In genomic region chr6:15775076-15775634, GRCh38 we compare ENCODE assay signal across 16 cellular contexts.
DNase-seq lines count a peak whose midpoint lies in the region; ATAC-seq and FAIRE-seq lines count a peak whose summit lies in the region.
"Had no signal": no experiment of that assay in that cellular context is flagged by ENCODE, and none has a peak within 500 bp of the region (broad histone marks: within the 10 kb centered on the region; RNA-seq: fewer than 3 reads in every experiment).

No MANE protein-coding gene starts in this region.

- no peak for ATAC-seq in activated naive CD8-positive, alpha-beta T cell treated with anti-CD3 and anti-CD28 coated beads, Interleukin-2, amount 50 U/mL, for 24 hours
- ATAC-seq in HG03432 (IDR thresholded peaks at IDR 0.05; ENCODE audit: unreplicated experiment) = no peak
- ATAC-seq: CD8-positive, alpha-beta T cell; GM23338 had no signal

- peak overlapping the region; percentile 88 for H3K27ac Mint-ChIP-seq in activated CD4-positive, alpha-beta T cell treated with anti-CD3 and anti-CD28 coated beads, Interleukin-2, amount 10 ng/mL, durations not matched to agents 24 days and 14 days
- peak overlapping the region; percentile 79 for H3K27ac Mint-ChIP-seq in activated naive CD8-positive, alpha-beta T cell
- no peak overlapping the region for H3K27ac Mint-ChIP-seq in activated naive CD8-positive, alpha-beta T cell treated with anti-CD3 and anti-CD28 coated beads, Interleukin-2, amount 50 U/mL, for 24 hours
- peak overlapping the region; percentile 96 for H3K27ac Mint-ChIP-seq in activated T-helper 2 cell treated with anti-CD3 and anti-CD28 coated beads, Interferon-gamma antibody, Interleukin-2, Interleukin-4, amounts not matched to agents 10 μg/mL and 5 μg/mL and 100 μg/mL, durations not matched to agents 14 hours and 24 hours and 36 hours
- H3K27ac Mint-ChIP-seq: B cell; CD8-positive, alpha-beta T cell; GM23338 had no signal

- H3K27me3 Mint-ChIP-seq in activated CD4-positive, alpha-beta T cell treated with anti-CD3 and anti-CD28 coated beads, Interleukin-2, amount 10 ng/mL, durations not matched to agents 24 days and 14 days = no peaks in the 10 kb centered on the region
- H3K27me3 Mint-ChIP-seq in activated naive CD8-positive, alpha-beta T cell = no peaks in the 10 kb centered on the region
- H3K27me3 Mint-ChIP-seq in activated naive CD8-positive, alpha-beta T cell treated with anti-CD3 and anti-CD28 coated beads, Interleukin-2, amount 50 U/mL, for 24 hours = peaks cover 6% of the 10 kb centered on the region
- no peaks in the 10 kb centered on the region for H3K27me3 Mint-ChIP-seq in activated T-helper 2 cell treated with anti-CD3 and anti-CD28 coated beads, Interferon-gamma antibody, Interleukin-2, Interleukin-4, amounts not matched to agents 10 μg/mL and 5 μg/mL and 100 μg/mL, durations not matched to agents 14 hours and 24 hours and 36 hours (ENCODE audit: low read depth)

- no peaks in the 10 kb centered on the region for H3K36me3 Mint-ChIP-seq in activated CD4-positive, alpha-beta T cell treated with anti-CD3 and anti-CD28 coated beads, Interleukin-2, amount 10 ng/mL, durations not matched to agents 24 days and 14 days (ENCODE audit: low read depth)
- H3K36me3 Mint-ChIP-seq in activated naive CD8-positive, alpha-beta T cell = no peaks in the 10 kb centered on the region
- H3K36me3 Mint-ChIP-seq in activated naive CD8-positive, alpha-beta T cell treated with anti-CD3 and anti-CD28 coated beads, Interleukin-2, amount 50 U/mL, for 24 hours (ENCODE audit: low read depth) = no peaks in the 10 kb centered on the region
- H3K36me3 Mint-ChIP-seq in activated T-helper 2 cell treated with anti-CD3 and anti-CD28 coated beads, Interferon-gamma antibody, Interleukin-2, Interleukin-4, amounts not matched to agents 10 μg/mL and 5 μg/mL and 100 μg/mL, durations not matched to agents 14 hours and 24 hours and 36 hours (ENCODE audit: low read depth) = peaks cover 21% of the 10 kb centered on the region
- H3K36me3 Mint-ChIP-seq: CD8-positive, alpha-beta T cell had no signal

- H3K9me3 Mint-ChIP-seq in activated CD4-positive, alpha-beta T cell treated with anti-CD3 and anti-CD28 coated beads, Interleukin-2, amount 10 ng/mL, durations not matched to agents 24 days and 14 days = peaks cover 11% of the 10 kb centered on the region
- H3K9me3 Mint-ChIP-seq in activated naive CD8-positive, alpha-beta T cell (ENCODE audit: low read depth) = no peaks in the 10 kb centered on the region
- H3K9me3 Mint-ChIP-seq in activated naive CD8-positive, alpha-beta T cell treated with anti-CD3 and anti-CD28 coated beads, Interleukin-2, amount 50 U/mL, for 24 hours = no peaks in the 10 kb centered on the region
- peaks cover 12% of the 10 kb centered on the region for H3K9me3 Mint-ChIP-seq in activated T-helper 2 cell treated with anti-CD3 and anti-CD28 coated beads, Interferon-gamma antibody, Interleukin-2, Interleukin-4, amounts not matched to agents 10 μg/mL and 5 μg/mL and 100 μg/mL, durations not matched to agents 14 hours and 24 hours and 36 hours
- H3K9me3 Mint-ChIP-seq: CD8-positive, alpha-beta T cell; GM23338 had no signal

- intact Hi-C loops in activated CD4-positive, alpha-beta T cell treated with anti-CD3 and anti-CD28 coated beads, Interleukin-2, amount 10 ng/mL, durations not matched to agents 24 days and 14 days (cut with micrococcal nuclease) = loop anchor here (5.0 kb wide), 1 partner anchor 918 kb away; no protein-coding TSS in a partner anchor
- intact Hi-C loops in activated T-helper 2 cell treated with anti-CD3 and anti-CD28 coated beads, Interferon-gamma antibody, Interleukin-2, Interleukin-4, amounts not matched to agents 10 μg/mL and 5 μg/mL and 100 μg/mL, durations not matched to agents 14 hours and 24 hours and 36 hours (cut with micrococcal nuclease) = loop anchor here (10.0 kb wide), 3 partner anchors 390 to 920 kb away; no protein-coding TSS in a partner anchor

- peaks cover 51% of the 10 kb centered on the region for H3K4me1 Mint-ChIP-seq in activated CD4-positive, alpha-beta T cell treated with anti-CD3 and anti-CD28 coated beads, Interleukin-2, amount 10 ng/mL, durations not matched to agents 24 days and 14 days
- H3K4me1 Mint-ChIP-seq in activated naive CD8-positive, alpha-beta T cell (ENCODE audit: low read depth) = peaks cover 21% of the 10 kb centered on the region
- peaks cover 55% of the 10 kb centered on the region for H3K4me1 Mint-ChIP-seq in activated naive CD8-positive, alpha-beta T cell treated with anti-CD3 and anti-CD28 coated beads, Interleukin-2, amount 50 U/mL, for 24 hours
- H3K4me1 Mint-ChIP-seq in activated T-helper 2 cell treated with anti-CD3 and anti-CD28 coated beads, Interferon-gamma antibody, Interleukin-2, Interleukin-4, amounts not matched to agents 10 μg/mL and 5 μg/mL and 100 μg/mL, durations not matched to agents 14 hours and 24 hours and 36 hours (ENCODE audit: low read depth) = peaks cover 85% of the 10 kb centered on the region

- no peak for DNase-seq in activated CD4-positive, alpha-beta T cell treated with anti-CD3 and anti-CD28 coated beads, Interleukin-2, amount 10 ng/mL, durations not matched to agents 24 days and 14 days
- DNase-seq in activated CD4-positive, alpha-beta T cell treated with anti-CD3 and anti-CD28 coated beads, Interleukin-2, amount 50 U/mL, for 4 hours = no peak
- no peak for DNase-seq in activated naive CD8-positive, alpha-beta T cell treated with anti-CD3 and anti-CD28 coated beads, Interleukin-2, amount 50 U/mL, for 24 hours
- DNase-seq in activated T-helper 2 cell treated with anti-CD3 and anti-CD28 coated beads, Interferon-gamma antibody, Interleukin-2, Interleukin-4, amounts not matched to agents 10 μg/mL and 5 μg/mL and 100 μg/mL, durations not matched to agents 14 hours and 24 hours and 36 hours (ENCODE audit: low spot score) = no peak
- no peak for DNase-seq in RCC 7860 (ENCODE audit: low spot score)
- DNase-seq: 8988T; Calu3; CD8-positive, alpha-beta T cell; DMS79 treated with DMSO at 0.1 percent for 48 hours; GF-D8; HCEC 1CT had no signal

- H3K4me3 Mint-ChIP-seq in activated CD4-positive, alpha-beta T cell treated with anti-CD3 and anti-CD28 coated beads, Interleukin-2, amount 10 ng/mL, durations not matched to agents 24 days and 14 days = no peak overlapping the region
- H3K4me3 Mint-ChIP-seq in activated naive CD8-positive, alpha-beta T cell = no peak overlapping the region
- H3K4me3 Mint-ChIP-seq in activated naive CD8-positive, alpha-beta T cell treated with anti-CD3 and anti-CD28 coated beads, Interleukin-2, amount 50 U/mL, for 24 hours = no peak overlapping the region
- H3K4me3 Mint-ChIP-seq in activated T-helper 2 cell treated with anti-CD3 and anti-CD28 coated beads, Interferon-gamma antibody, Interleukin-2, Interleukin-4, amounts not matched to agents 10 μg/mL and 5 μg/mL and 100 μg/mL, durations not matched to agents 14 hours and 24 hours and 36 hours (ENCODE audit: low read depth) = peak overlapping the region; percentile 70
- H3K4me3 Mint-ChIP-seq: B cell; CD8-positive, alpha-beta T cell; GM23338 had no signal

- no peak for FAIRE-seq in RCC 7860 (lab: Jason Lieb, UNC)
- FAIRE-seq: H54 had no signal
